1 cellular context compared by ENCODE assay signal in the genomic region with DNA sequence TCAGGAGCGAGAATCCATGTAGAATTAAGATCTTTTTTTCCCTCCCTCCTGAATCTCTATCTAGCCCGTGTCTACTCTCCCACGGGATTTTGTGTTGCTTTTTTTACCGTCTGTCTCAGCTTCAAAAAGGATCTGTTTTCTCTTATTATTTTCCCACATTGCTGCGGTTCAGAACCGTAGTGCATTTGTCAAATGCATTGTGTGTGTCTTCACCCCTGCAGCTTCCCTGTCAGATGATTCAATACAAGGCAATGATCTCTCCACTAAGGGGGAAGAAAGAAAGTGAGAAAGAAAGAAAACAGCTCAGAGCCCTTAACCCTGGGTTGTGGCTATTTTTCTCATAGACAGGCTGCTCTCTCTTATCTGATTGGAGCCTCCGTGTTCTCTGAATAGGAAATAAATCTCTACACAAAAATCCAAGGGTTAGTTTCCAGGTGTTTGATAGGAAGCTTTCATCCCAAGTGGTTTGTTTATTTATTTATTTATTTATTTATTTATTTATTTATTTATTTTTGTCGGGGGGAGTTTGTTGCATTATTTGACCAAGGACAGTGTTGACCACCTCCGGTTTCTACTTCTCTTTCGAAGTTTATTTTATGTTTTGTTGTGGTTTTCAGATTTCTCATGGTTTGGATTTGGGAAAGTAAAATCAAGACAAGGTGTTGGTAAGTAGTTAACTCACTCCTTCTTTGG.
A peak's percentile ranks its signal among the peaks of the same experiment; 100 is the strongest.
TF ChIP-seq lines count a peak whose summit lies in the region.

No MANE protein-coding gene starts in this region.

TF ChIP-seq in HEK293, 187 proteins besides CTCF, POLR2A, EP300 and RAD21 (continued from another document and continues in another):
- TF ChIP-seq, protein P1, sequence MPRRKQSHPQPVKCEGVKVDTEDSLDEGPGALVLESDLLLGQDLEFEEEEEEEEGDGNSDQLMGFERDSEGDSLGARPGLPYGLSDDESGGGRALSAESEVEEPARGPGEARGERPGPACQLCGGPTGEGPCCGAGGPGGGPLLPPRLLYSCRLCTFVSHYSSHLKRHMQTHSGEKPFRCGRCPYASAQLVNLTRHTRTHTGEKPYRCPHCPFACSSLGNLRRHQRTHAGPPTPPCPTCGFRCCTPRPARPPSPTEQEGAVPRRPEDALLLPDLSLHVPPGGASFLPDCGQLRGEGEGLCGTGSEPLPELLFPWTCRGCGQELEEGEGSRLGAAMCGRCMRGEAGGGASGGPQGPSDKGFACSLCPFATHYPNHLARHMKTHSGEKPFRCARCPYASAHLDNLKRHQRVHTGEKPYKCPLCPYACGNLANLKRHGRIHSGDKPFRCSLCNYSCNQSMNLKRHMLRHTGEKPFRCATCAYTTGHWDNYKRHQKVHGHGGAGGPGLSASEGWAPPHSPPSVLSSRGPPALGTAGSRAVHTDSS (tag by site-specific recombination; IDR thresholded peaks at IDR 0.05): no peak
- TF ChIP-seq ZFHX2 (tag by site-specific recombination; conservative IDR thresholded peaks at IDR 0.05) (no peak), ZNF18 (tag by site-specific recombination; IDR thresholded peaks at IDR 0.05) (0 out of 2 replicates have a peak, but pooled peaks have one; percentile 38), ZBTB48 (tag by site-specific recombination; IDR thresholded peaks at IDR 0.05) (no peak), ZBTB8A (tag by site-specific recombination; IDR thresholded peaks at IDR 0.05) (peak; percentile 72), REST (tag by site-specific recombination; IDR thresholded peaks at IDR 0.05) (peak; percentile 51; the same call in 1 of the 2 replicates), ZNF394 (tag by site-specific recombination; IDR thresholded peaks at IDR 0.05; ENCODE audit: borderline replicate concordance) (peak; percentile 92), OVOL3 (tag by site-specific recombination; IDR thresholded peaks at IDR 0.05) (no peak), ZNF555 (tag by site-specific recombination; conservative IDR thresholded peaks at IDR 0.05) (peak; percentile 83), ZNF777 (tag by site-specific recombination; IDR thresholded peaks at IDR 0.05; ENCODE audit: borderline replicate concordance) (no peak), FEZF1 (tag by site-specific recombination; IDR thresholded peaks at IDR 0.05) (no peak), ZSCAN5A (tag by site-specific recombination; IDR thresholded peaks at IDR 0.05) (no peak), OSR2 (tag by site-specific recombination; IDR thresholded peaks at IDR 0.05) (no peak), ZNF785 (tag by site-specific recombination; IDR thresholded peaks at IDR 0.05) (no peak), KLF8 (tag by site-specific recombination; IDR thresholded peaks at IDR 0.05) (no peak), ZNF76 (tag by site-specific recombination; IDR thresholded peaks at IDR 0.05; ENCODE audit: borderline replicate concordance, low read depth) (no peak), ZNF677 (tag by site-specific recombination; IDR thresholded peaks at IDR 0.05) (no peak), ZNF335 (tag by site-specific recombination; conservative IDR thresholded peaks at IDR 0.05) (no peak), ATF2 (tag by site-specific recombination; IDR thresholded peaks at IDR 0.05; ENCODE audit: low read depth) (no peak), ZNF639 (tag by site-specific recombination; IDR thresholded peaks at IDR 0.05) (no peak), PRDM6 (tag by site-specific recombination; IDR thresholded peaks at IDR 0.05) (no peak), ZSCAN23 (tag by site-specific recombination; IDR thresholded peaks at IDR 0.05) (no peak), ZNF664 (tag by site-specific recombination; IDR thresholded peaks at IDR 0.05) (0 out of 2 replicates have a peak, but pooled peaks have one; percentile 46)
- TF ChIP-seq, protein P2, sequence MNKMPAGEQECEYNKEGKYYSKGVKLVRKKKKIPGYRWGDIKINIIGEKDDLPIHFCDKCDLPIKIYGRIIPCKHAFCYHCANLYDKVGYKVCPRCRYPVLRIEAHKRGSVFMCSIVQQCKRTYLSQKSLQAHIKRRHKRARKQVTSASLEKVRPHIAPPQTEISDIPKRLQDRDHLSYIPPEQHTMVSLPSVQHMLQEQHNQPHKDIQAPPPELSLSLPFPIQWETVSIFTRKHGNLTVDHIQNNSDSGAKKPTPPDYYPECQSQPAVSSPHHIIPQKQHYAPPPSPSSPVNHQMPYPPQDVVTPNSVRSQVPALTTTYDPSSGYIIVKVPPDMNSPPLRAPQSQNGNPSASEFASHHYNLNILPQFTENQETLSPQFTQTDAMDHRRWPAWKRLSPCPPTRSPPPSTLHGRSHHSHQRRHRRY (tag by site-specific recombination; IDR thresholded peaks at IDR 0.05): no peak
- TF ChIP-seq, protein P3, sequence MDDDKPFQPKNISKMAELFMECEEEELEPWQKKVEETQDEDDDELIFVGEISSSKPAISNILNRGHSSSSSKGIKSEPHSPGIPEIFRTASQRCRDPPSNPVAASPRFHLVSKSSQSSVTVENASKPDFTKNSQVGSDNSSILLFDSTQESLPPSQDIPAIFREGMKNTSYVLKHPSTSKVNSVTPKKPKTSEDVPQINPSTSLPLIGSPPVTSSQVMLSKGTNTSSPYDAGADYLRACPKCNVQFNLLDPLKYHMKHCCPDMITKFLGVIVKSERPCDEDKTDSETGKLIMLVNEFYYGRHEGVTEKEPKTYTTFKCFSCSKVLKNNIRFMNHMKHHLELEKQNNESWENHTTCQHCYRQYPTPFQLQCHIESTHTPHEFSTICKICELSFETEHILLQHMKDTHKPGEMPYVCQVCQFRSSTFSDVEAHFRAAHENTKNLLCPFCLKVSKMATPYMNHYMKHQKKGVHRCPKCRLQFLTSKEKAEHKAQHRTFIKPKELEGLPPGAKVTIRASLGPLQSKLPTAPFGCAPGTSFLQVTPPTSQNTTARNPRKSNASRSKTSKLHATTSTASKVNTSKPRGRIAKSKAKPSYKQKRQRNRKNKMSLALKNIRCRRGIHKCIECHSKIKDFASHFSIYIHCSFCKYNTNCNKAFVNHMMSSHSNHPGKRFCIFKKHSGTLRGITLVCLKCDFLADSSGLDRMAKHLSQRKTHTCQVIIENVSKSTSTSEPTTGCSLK (tag by site-specific recombination; IDR thresholded peaks at IDR 0.05): no peak
- TF ChIP-seq, protein P4, sequence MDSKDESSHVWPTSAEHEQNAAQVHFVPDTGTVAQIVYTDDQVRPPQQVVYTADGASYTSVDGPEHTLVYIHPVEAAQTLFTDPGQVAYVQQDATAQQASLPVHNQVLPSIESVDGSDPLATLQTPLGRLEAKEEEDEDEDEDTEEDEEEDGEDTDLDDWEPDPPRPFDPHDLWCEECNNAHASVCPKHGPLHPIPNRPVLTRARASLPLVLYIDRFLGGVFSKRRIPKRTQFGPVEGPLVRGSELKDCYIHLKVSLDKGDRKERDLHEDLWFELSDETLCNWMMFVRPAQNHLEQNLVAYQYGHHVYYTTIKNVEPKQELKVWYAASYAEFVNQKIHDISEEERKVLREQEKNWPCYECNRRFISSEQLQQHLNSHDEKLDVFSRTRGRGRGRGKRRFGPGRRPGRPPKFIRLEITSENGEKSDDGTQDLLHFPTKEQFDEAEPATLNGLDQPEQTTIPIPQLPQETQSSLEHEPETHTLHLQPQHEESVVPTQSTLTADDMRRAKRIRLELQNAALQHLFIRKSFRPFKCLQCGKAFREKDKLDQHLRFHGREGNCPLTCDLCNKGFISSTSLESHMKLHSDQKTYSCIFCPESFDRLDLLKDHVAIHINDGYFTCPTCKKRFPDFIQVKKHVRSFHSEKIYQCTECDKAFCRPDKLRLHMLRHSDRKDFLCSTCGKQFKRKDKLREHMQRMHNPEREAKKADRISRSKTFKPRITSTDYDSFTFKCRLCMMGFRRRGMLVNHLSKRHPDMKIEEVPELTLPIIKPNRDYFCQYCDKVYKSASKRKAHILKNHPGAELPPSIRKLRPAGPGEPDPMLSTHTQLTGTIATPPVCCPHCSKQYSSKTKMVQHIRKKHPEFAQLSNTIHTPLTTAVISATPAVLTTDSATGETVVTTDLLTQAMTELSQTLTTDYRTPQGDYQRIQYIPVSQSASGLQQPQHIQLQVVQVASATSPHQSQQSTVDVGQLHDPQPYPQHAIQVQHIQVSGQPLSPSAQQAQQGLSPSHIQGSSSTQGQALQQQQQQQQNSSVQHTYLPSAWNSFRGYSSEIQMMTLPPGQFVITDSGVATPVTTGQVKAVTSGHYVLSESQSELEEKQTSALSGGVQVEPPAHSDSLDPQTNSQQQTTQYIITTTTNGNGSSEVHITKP (tag by site-specific recombination; IDR thresholded peaks at IDR 0.05): no peak
- TF ChIP-seq, protein P5, sequence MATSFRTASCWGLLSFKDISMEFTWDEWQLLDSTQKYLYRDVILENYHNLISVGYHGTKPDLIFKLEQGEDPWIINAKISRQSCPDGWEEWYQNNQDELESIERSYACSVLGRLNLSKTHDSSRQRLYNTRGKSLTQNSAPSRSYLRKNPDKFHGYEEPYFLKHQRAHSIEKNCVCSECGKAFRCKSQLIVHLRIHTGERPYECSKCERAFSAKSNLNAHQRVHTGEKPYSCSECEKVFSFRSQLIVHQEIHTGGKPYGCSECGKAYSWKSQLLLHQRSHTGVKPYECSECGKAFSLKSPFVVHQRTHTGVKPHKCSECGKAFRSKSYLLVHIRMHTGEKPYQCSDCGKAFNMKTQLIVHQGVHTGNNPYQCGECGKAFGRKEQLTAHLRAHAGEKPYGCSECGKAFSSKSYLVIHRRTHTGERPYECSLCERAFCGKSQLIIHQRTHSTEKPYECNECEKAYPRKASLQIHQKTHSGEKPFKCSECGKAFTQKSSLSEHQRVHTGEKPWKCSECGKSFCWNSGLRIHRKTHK (tag by site-specific recombination; IDR thresholded peaks at IDR 0.05): no peak
